ENCODE assay signal across 11 cellular contexts in genomic region chr9:125343518-125344284, GRCh38.
DNase-seq lines count a peak whose midpoint lies in the region; ATAC-seq and TF ChIP-seq lines count a peak whose summit lies in the region.
"Had no signal": no experiment of that assay in that cellular context is flagged by ENCODE, and none has a peak within 500 bp of the region (broad histone marks: within the 10 kb centered on the region; RNA-seq: fewer than 3 reads in every experiment).

No MANE protein-coding gene starts in this region.

- no peak for TF ChIP-seq EP300 in stomach (IDR thresholded peaks at IDR 0.05)

- H3K4me1 Mint-ChIP-seq in chondrocyte (ENCODE audit: low read depth) = peaks cover 27% of the 10 kb centered on the region

- TF ChIP-seq POLR2A in stomach (IDR thresholded peaks at IDR 0.05) = no peak

- no peaks in the 10 kb centered on the region for H3K9me3 ChIP-seq in left lung
- no peaks in the 10 kb centered on the region for H3K9me3 ChIP-seq in stomach

- TF ChIP-seq CTCF in chondrocyte (IDR thresholded peaks at IDR 0.05) = no peak
- TF ChIP-seq CTCF in left lung (IDR thresholded peaks at IDR 0.05) = no peak
- TF ChIP-seq CTCF in stomach (IDR thresholded peaks at IDR 0.05) = no peak

- H3K9me3 Mint-ChIP-seq in chondrocyte (ENCODE audit: low read depth) = no peaks in the 10 kb centered on the region
- H3K9me3 Mint-ChIP-seq: activated CD4-positive, alpha-beta memory T cell treated with anti-CD3 and anti-CD28 coated beads, Interleukin-2, amount 10 ng/mL, durations not matched to agents 7 days and 5 days had no signal

- intact Hi-C loops in left lung (cut with DNase I) (no loop called here), stomach (cut with DNase I; ENCODE audit: low total_unique reads) (no loop called here)

- peak; percentile 43 for DNase-seq in D341Med (ENCODE audit: low spot score)
- DNase-seq in NCI-H2081 treated with DMSO at 0.1 percent for 48 hours (lab: John Stamatoyannopoulos, UW) = peak; percentile 12
- no peak for DNase-seq in chondrocyte (ENCODE audit: low spot score)
- no peak for DNase-seq in left lung
- no peak for DNase-seq in HuH-7.5 (ENCODE audit: low spot score)
- no peak for DNase-seq in stomach
- no peak for DNase-seq in stimulated activated CD4-positive, alpha-beta T cell treated with anti-CD3 and anti-CD28 coated beads, Interleukin-1b, Interleukin-23, amount 100 ng/mL, for 48 hours
- DNase-seq: activated CD4-positive, alpha-beta memory T cell treated with anti-CD3 and anti-CD28 coated beads, Interleukin-2, amount 10 ng/mL, durations not matched to agents 7 days and 5 days; GF-D8; GOT3 had no signal

- no peaks in the 10 kb centered on the region for H3K4me1 ChIP-seq in left lung
- peaks cover 0 to 9% (median 3%) of the 10 kb centered on the region in 4 donors for H3K4me1 ChIP-seq in stomach

- WGBS in stomach, 5 donors = 54 to 65% (median 59%) methylated on average over 3 of the region's 3 CpGs

- no peaks in the 10 kb centered on the region for H3K27me3 Mint-ChIP-seq in chondrocyte (ENCODE audit: low read depth)
- H3K27me3 Mint-ChIP-seq: activated CD4-positive, alpha-beta memory T cell treated with anti-CD3 and anti-CD28 coated beads, Interleukin-2, amount 10 ng/mL, durations not matched to agents 7 days and 5 days had no signal

- peak; percentile 92 for ATAC-seq in left lung
- no peak for ATAC-seq in HG02973 (IDR thresholded peaks at IDR 0.05; ENCODE audit: unreplicated experiment)

- H3K36me3 ChIP-seq in left lung (peaks cover 0 to 83% of the 10 kb centered on the region in 2 donors), stomach (peaks cover 34 to 91% (median 81%) of the 10 kb centered on the region in 4 donors)

- H3K4me3 ChIP-seq in left lung (no peak overlapping the region), stomach (no peak overlapping the region)

- H3K27ac Mint-ChIP-seq in chondrocyte (ENCODE audit: unreplicated experiment) = peak overlapping the region; percentile 41
- H3K27ac Mint-ChIP-seq: activated CD4-positive, alpha-beta memory T cell treated with anti-CD3 and anti-CD28 coated beads, Interleukin-2, amount 10 ng/mL, durations not matched to agents 7 days and 5 days had no signal

- peaks cover 24% of the 10 kb centered on the region for H3K36me3 Mint-ChIP-seq in chondrocyte (ENCODE audit: low read depth)

- H3K27me3 ChIP-seq in left lung = no peaks in the 10 kb centered on the region
- H3K27me3 ChIP-seq in stomach = no peaks in the 10 kb centered on the region

- H3K4me3 Mint-ChIP-seq in chondrocyte (ENCODE audit: unreplicated experiment) = no peak overlapping the region
- H3K4me3 Mint-ChIP-seq: activated CD4-positive, alpha-beta memory T cell treated with anti-CD3 and anti-CD28 coated beads, Interleukin-2, amount 10 ng/mL, durations not matched to agents 7 days and 5 days had no signal

- H3K27ac ChIP-seq in left lung (no peak overlapping the region), stomach (no peak overlapping the region)

Comparison
In these comparisons a context has a peak if more than half of its experiments do, and no peak if none do; other contexts are left out.
1. DNase-seq: peak in D341Med (single experiment) and NCI-H2081 treated with DMSO at 0.1 percent for 48 hours (single experiment); none in chondrocyte (single experiment), left lung (0 of 2), HuH-7.5 (single experiment), stomach (single experiment) and stimulated activated CD4-positive, alpha-beta T cell treated with anti-CD3 and anti-CD28 coated beads, Interleukin-1b, Interleukin-23, amount 100 ng/mL, for 48 hours (single experiment).